Comparison of ENCODE assay signal across 8 cellular contexts in the genomic region with DNA sequence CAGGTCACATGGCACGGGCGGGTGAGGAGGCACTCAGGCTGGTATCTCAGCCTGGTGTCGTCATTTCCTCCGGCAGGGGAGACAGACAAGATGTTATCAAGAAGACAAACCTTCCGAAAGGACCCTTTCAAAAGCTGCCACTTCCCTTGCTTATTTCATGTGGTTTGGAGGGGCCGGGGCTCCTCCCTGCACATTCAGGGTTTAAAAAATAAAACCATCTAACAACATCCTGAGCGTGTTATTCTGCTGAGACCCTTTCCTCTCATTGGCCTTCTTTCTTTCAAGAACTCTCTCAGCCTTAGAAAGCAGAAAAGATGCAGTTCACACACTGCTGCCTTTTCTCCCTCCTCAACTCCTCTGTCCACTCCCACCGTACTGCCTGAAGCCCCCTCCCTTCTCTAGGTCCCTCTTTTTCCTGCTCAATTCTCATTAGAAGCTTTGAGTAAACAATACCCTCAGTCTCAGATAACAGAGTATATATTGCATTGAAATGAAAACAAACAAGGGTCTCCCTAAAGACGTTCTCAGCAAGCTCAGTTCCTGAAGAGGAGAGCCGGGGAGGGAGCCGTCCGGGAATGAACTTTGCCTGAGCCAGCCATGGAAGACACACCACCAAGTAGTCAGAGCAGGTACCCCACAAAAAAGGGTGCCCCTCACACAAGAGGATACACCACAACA. TPM values are rescaled to one million over a fixed set of nuclear protein-coding genes. Genes with fewer than 3 reads are reported as not detected.
DNase-seq lines count a peak whose midpoint lies in the region; ATAC-seq, FAIRE-seq and TF ChIP-seq lines count a peak whose summit lies in the region.

No MANE protein-coding gene starts in this region.

- DNase-seq in Jurkat, Clone E6-1 (ENCODE audit: low read depth, low spot score), result peak; percentile 99
- DNase-seq in activated CD8-positive, alpha-beta memory T cell treated with anti-CD3 and anti-CD28 coated beads, Interleukin-2, amount 50 U/mL, for 1 hour (ENCODE audit: extremely low read depth), result peak; percentile 93
- DNase-seq in fibroblast of villous mesenchyme (ENCODE audit: low read depth) (peak; percentile 58), urothelium cell line (ENCODE audit: low spot score) (no peak), DMS153 treated with DMSO at 0.1 percent for 48 hours (lab: John Stamatoyannopoulos, UW; ENCODE audit: unreplicated experiment) (no peak), SHP77 (lab: John Stamatoyannopoulos, UW) (no peak)
- peak; percentile 57 for DNase-seq in stimulated activated CD4-positive, alpha-beta T cell treated with anti-CD3 and anti-CD28 coated beads, Interleukin-4, amount 100 ng/mL, for 1 hour

- ATAC-seq in GM19372 (IDR thresholded peaks at IDR 0.05; ENCODE audit: low read depth, unreplicated experiment), result peak; percentile 50

- H3K4me3 ChIP-seq in Jurkat, Clone E6-1 (ENCODE audit: low read length), result peak overlapping the region; percentile 34
- H3K4me3 ChIP-seq in fibroblast of villous mesenchyme (ENCODE audit: low read depth, low read length), result peak overlapping the region; percentile 27

- no peak for FAIRE-seq in urothelium cell line (lab: Jason Lieb, UNC)

- no peak for TF ChIP-seq CTCF in fibroblast of villous mesenchyme (IDR thresholded peaks at IDR 0.05; ENCODE audit: insufficient read depth, low read depth, low read length)

RNA-seq across cellular contexts. Expression of a gene that starts 9.8 kb away (rescaled TPM):
- not detected for polyA plus RNA-seq in Jurkat, Clone E6-1 (2012; ENCODE audit: insufficient read depth, insufficient read length)
- 28.9 and 32.9 TPM in 2 replicates for total RNA-seq in fibroblast of villous mesenchyme

Comparison
In these comparisons a context has a peak if more than half of its experiments do, and no peak if none do; other contexts are left out.
1. DNase-seq: peak in Jurkat, Clone E6-1 (single experiment), activated CD8-positive, alpha-beta memory T cell treated with anti-CD3 and anti-CD28 coated beads, Interleukin-2, amount 50 U/mL, for 1 hour (single experiment), fibroblast of villous mesenchyme (single experiment) and stimulated activated CD4-positive, alpha-beta T cell treated with anti-CD3 and anti-CD28 coated beads, Interleukin-4, amount 100 ng/mL, for 1 hour (single experiment); none in urothelium cell line (single experiment), DMS153 treated with DMSO at 0.1 percent for 48 hours (single experiment) and SHP77 (0 of 2).